Comparison of ENCODE assay signal across 34 cellular contexts in the genomic region with DNA sequence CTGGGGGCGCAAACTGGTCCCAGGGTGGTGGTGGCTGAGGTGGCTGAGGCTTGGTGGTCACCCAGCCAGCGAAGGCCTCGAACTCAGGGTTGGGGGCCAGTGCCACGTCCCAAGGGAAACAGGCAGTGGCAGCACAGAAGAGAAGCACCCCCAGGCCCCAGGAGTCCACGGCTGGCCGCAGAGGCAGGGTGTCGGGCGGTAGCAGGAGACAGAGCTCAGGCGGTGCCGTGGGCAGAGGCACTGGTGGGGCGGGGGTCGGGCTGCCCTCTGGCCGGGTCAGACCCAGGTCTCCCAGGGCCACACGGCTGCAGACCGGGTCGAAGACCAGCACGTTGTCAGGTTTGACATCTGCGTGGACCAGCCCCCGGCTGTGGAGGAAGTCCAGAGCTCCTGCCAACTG. TPM values are rescaled to one million over a fixed set of nuclear protein-coding genes. Genes with fewer than 3 reads are reported as not detected.
"Had no signal": no experiment of that assay in that cellular context is flagged by ENCODE, and none has a peak within 500 bp of the region (broad histone marks: within the 10 kb centered on the region; RNA-seq: fewer than 3 reads in every experiment).

No MANE protein-coding gene starts in this region.

- H3K4me3 ChIP-seq: ascending aorta, cardiac muscle cell, PC-9 had no signal

- H3K27ac ChIP-seq: ascending aorta, cardiac muscle cell, PC-9, RWPE1, VCaP had no signal

- DNase-seq: activated CD4-positive, alpha-beta T cell treated with anti-CD3 and anti-CD28 coated beads, Interleukin-2, amount 10 ng/mL, durations not matched to agents 24 days and 14 days; activated CD4-positive, alpha-beta T cell treated with anti-CD3 and anti-CD28 coated beads, Interleukin-2, amount 50 U/mL, for 4 hours; activated CD8-positive, alpha-beta T cell treated with anti-CD3 and anti-CD28 coated beads for 36 hours; activated effector memory CD4-positive, alpha-beta T cell treated with anti-CD3 and anti-CD28 coated beads, Interleukin-2, amount 50 U/mL, for 16 hours; activated naive CD4-positive, alpha-beta T cell treated with Interleukin-2 at 50 U/mL for 16 hours; activated naive CD8-positive, alpha-beta T cell treated with anti-CD3 and anti-CD28 coated beads, Interleukin-2, amount 10 ng/mL, durations not matched to agents 7 days and 5 days; activated T-cell treated with anti-CD3 and anti-CD28 coated beads, Interleukin-2, amount 50 U/mL, for 1 hour; activated T-cell treated with anti-CD3 and anti-CD28 coated beads, Interleukin-2, amount 50 U/mL, for 72 hours; amygdala; Karpas-422; KBM-7; NCI-H1092; NCI-H1436 treated with DMSO at 0.1 percent for 48 hours; NCI-H1694 treated with DMSO at 0.1 percent for 48 hours; NCI-H2029; NCI-H2107; NCI-H2171; NCI-H446; NCI-H510A treated with DMSO at 0.1 percent for 48 hours; NCI-H526 treated with DMSO at 0.1 percent for 48 hours; PC-9; SIG-M5; SW 1271; T-helper 1 cell; T-helper 2 cell; T-helper 9 cell had no signal

- ATAC-seq: activated CD8-positive, alpha-beta T cell treated with anti-CD3 and anti-CD28 coated beads for 36 hours; activated T-cell treated with anti-CD3 and anti-CD28 coated beads, Interleukin-2, amount 50 U/mL, for 72 hours; activated T-helper 17 cell treated with anti-CD3 and anti-CD28 coated beads, Interleukin-2, amount 50 U/mL, for 72 hours had no signal

- H3K9me3 ChIP-seq: ascending aorta had no signal

- H3K36me3 ChIP-seq: ascending aorta, cardiac muscle cell had no signal

- H3K27me3 ChIP-seq: ascending aorta, cardiac muscle cell had no signal

RNA-seq across cellular contexts. Expression of gene SBK2, which starts 4.2 kb away (rescaled TPM):
- total RNA-seq: activated CD4-positive, alpha-beta T cell treated with anti-CD3 and anti-CD28 coated beads, Interleukin-2, amount 10 ng/mL, durations not matched to agents 24 days and 14 days; activated CD8-positive, alpha-beta memory T cell treated with anti-CD3 and anti-CD28 coated beads for 36 hours; activated CD8-positive, alpha-beta T cell treated with anti-CD3 and anti-CD28 coated beads for 36 hours; activated naive CD8-positive, alpha-beta T cell treated with anti-CD3 and anti-CD28 coated beads, Interleukin-2, amount 10 ng/mL, durations not matched to agents 7 days and 5 days; activated T-cell treated with anti-CD3 and anti-CD28 coated beads, Interleukin-2, amount 50 U/mL, for 72 hours; activated T-helper 17 cell treated with anti-CD3 and anti-CD28 coated beads, Interleukin-2, amount 50 U/mL, for 72 hours; ascending aorta; MCF 10A; OCI-LY7 had no signal

RNA-seq across cellular contexts. Expression of gene SBK3, which starts 4.3 kb away (rescaled TPM):
- total RNA-seq: activated CD4-positive, alpha-beta T cell treated with anti-CD3 and anti-CD28 coated beads, Interleukin-2, amount 10 ng/mL, durations not matched to agents 24 days and 14 days; activated CD8-positive, alpha-beta memory T cell treated with anti-CD3 and anti-CD28 coated beads for 36 hours; activated CD8-positive, alpha-beta T cell treated with anti-CD3 and anti-CD28 coated beads for 36 hours; activated naive CD8-positive, alpha-beta T cell treated with anti-CD3 and anti-CD28 coated beads, Interleukin-2, amount 10 ng/mL, durations not matched to agents 7 days and 5 days; activated T-cell treated with anti-CD3 and anti-CD28 coated beads, Interleukin-2, amount 50 U/mL, for 72 hours; activated T-helper 17 cell treated with anti-CD3 and anti-CD28 coated beads, Interleukin-2, amount 50 U/mL, for 72 hours; ascending aorta; MCF 10A had no signal
- polyA plus RNA-seq: cardiac muscle cell had no signal
